ENCODE assay signal across 1 cellular context in the genomic region with DNA sequence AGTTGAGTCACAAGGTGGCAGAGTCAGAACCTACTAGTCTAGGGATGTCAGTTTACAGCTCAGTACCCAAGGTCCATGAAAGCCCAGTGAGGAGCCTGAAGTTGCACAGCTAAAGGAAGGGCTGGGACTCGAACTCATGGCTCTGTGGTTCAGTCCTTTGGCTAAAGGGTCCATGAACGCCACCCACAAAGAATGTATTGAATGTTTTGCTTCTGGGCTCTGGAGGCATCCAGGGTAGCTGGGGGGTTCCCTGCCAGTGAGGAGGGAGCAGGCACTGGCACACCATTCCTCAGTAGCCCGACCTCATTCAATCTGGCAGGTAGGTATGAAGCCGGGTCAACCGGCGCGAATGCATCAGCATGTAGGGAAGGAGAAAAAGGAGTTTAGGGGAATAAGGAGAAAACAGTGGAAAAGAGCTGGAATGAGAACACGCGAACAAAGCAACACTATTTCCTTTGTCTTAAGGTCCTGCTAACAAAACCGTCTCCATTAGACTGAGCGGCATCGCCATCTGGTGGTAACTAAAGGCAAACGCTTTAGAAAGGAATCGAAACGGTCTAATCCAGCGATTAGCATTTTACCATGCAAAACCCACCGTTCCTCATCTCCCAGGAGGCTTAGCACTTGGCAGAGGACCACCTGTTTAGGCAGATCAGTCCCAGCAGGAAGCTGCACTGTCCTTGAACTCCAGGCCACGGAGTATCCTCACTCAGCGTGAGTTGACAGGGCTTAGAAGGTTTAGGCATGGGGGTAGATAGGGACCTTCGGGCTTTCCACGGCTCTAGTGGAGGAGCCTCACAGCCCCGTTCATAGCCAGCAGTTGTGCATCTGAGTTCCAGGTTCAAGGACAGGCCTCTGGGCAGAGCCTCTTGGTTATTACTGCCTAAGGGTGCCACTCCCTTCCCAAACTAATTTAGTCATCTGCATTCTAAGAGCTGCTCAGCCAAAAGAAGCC.
TF ChIP-seq lines count a peak whose summit lies in the region.

No MANE protein-coding gene starts in this region.

TF ChIP-seq in K562, 482 proteins besides CTCF, POLR2A, EP300 and RAD21 (continued from another document and continues in another):
- TF ChIP-seq RAD51 (IDR thresholded peaks at IDR 0.05; ENCODE audit: borderline replicate concordance, low read depth) (no peak), ZNF124 (CRISPR knock-in tag; IDR thresholded peaks at IDR 0.05) (no peak), BMI1 (IDR thresholded peaks at IDR 0.05; ENCODE audit: low read length) (no peak), IFI16 (CRISPR knock-in tag; IDR thresholded peaks at IDR 0.05) (no peak), RBM25 (IDR thresholded peaks at IDR 0.05; ENCODE audit: low read depth, low read length, severe bottlenecking) (no peak), FOSL1 (tag; conservative IDR thresholded peaks at IDR 0.05) (no peak), POLR3G (IDR thresholded peaks at IDR 0.05; ENCODE audit: extremely low read depth, insufficient read length, insufficient replicate concordance) (no peak), HMG20B (CRISPR knock-in tag; IDR thresholded peaks at IDR 0.05) (no peak), CBX1 (IDR thresholded peaks at IDR 0.05; ENCODE audit: low read depth) (no peak), SRSF1 (IDR thresholded peaks at IDR 0.05; ENCODE audit: low read depth, low read length) (no peak), NFXL1 (CRISPR knock-in tag; IDR thresholded peaks at IDR 0.05) (no peak), CBX5 (IDR thresholded peaks at IDR 0.05; ENCODE audit: borderline replicate concordance, low read depth) (no peak), ZNF717 (CRISPR knock-in tag; IDR thresholded peaks at IDR 0.05) (no peak), SMARCA4 (IDR thresholded peaks at IDR 0.05) (peak; percentile 76), HDAC8 (tag; IDR thresholded peaks at IDR 0.05) (peak; percentile 50; the same call in 1 of the 2 replicates), SMARCA5 (IDR thresholded peaks at IDR 0.05) (no peak; the same call in 1 of the 2 replicates), ZNF224 (CRISPR knock-in tag; IDR thresholded peaks at IDR 0.05) (0 out of 2 replicates have a peak, but pooled peaks have one; percentile 23), PHF21A (IDR thresholded peaks at IDR 0.05; ENCODE audit: borderline replicate concordance, low read depth) (no peak), SMAD2 (IDR thresholded peaks at IDR 0.05; ENCODE audit: low read depth, low read length) (no peak)
- TF ChIP-seq, protein P1, sequence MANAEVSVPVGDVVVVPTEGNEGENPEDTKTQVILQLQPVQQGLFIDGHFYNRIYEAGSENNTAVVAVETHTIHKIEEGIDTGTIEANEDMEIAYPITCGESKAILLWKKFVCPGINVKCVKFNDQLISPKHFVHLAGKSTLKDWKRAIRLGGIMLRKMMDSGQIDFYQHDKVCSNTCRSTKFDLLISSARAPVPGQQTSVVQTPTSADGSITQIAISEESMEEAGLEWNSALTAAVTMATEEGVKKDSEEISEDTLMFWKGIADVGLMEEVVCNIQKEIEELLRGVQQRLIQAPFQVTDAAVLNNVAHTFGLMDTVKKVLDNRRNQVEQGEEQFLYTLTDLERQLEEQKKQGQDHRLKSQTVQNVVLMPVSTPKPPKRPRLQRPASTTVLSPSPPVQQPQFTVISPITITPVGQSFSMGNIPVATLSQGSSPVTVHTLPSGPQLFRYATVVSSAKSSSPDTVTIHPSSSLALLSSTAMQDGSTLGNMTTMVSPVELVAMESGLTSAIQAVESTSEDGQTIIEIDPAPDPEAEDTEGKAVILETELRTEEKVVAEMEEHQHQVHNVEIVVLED (CRISPR knock-in tag; IDR thresholded peaks at IDR 0.05) = no peak; the same call in 1 of the 2 replicates
- TF ChIP-seq, protein P2, sequence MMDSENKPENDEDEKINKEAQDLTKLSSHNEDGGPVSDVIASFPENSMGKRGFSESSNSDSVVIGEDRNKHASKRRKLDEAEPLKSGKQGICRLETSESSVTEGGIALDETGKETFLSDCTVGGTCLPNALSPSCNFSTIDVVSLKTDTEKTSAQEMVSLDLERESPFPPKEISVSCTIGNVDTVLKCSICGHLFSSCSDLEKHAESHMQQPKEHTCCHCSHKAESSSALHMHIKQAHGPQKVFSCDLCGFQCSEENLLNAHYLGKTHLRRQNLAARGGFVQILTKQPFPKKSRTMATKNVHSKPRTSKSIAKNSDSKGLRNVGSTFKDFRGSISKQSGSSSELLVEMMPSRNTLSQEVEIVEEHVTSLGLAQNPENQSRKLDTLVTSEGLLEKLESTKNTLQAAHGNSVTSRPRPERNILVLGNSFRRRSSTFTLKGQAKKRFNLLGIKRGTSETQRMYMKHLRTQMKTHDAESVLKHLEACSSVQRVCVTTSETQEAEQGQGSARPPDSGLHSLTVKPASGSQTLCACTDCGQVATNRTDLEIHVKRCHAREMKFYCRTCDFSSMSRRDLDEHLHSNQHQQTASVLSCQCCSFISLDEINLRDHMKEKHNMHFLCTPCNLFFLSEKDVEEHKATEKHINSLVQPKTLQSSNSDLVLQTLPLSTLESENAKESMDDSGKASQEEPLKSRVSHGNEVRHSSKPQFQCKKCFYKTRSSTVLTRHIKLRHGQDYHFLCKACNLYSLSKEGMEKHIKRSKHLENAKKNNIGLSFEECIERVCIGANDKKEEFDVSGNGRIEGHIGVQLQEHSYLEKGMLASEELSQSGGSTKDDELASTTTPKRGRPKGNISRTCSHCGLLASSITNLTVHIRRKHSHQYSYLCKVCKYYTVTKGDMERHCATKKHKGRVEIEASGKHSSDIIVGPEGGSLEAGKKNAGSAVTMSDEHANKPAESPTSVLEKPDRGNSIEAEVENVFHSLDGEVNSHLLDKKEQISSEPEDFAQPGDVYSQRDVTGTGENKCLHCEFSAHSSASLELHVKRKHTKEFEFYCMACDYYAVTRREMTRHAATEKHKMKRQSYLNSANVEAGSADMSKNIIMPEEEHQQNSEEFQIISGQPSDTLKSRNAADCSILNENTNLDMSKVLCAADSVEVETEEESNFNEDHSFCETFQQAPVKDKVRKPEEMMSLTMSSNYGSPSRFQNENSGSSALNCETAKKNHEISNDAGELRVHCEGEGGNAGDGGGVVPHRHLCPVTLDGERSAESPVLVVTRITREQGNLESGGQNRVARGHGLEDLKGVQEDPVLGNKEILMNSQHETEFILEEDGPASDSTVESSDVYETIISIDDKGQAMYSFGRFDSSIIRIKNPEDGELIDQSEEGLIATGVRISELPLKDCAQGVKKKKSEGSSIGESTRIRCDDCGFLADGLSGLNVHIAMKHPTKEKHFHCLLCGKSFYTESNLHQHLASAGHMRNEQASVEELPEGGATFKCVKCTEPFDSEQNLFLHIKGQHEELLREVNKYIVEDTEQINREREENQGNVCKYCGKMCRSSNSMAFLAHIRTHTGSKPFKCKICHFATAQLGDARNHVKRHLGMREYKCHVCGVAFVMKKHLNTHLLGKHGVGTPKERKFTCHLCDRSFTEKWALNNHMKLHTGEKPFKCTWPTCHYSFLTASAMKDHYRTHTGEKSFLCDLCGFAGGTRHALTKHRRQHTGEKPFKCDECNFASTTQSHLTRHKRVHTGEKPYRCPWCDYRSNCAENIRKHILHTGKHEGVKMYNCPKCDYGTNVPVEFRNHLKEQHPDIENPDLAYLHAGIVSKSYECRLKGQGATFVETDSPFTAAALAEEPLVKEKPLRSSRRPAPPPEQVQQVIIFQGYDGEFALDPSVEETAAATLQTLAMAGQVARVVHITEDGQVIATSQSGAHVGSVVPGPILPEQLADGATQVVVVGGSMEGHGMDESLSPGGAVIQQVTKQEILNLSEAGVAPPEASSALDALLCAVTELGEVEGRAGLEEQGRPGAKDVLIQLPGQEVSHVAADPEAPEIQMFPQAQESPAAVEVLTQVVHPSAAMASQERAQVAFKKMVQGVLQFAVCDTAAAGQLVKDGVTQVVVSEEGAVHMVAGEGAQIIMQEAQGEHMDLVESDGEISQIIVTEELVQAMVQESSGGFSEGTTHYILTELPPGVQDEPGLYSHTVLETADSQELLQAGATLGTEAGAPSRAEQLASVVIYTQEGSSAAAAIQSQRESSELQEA (IDR thresholded peaks at IDR 0.05; ENCODE audit: low read depth) = no peak
- TF ChIP-seq, protein P3, sequence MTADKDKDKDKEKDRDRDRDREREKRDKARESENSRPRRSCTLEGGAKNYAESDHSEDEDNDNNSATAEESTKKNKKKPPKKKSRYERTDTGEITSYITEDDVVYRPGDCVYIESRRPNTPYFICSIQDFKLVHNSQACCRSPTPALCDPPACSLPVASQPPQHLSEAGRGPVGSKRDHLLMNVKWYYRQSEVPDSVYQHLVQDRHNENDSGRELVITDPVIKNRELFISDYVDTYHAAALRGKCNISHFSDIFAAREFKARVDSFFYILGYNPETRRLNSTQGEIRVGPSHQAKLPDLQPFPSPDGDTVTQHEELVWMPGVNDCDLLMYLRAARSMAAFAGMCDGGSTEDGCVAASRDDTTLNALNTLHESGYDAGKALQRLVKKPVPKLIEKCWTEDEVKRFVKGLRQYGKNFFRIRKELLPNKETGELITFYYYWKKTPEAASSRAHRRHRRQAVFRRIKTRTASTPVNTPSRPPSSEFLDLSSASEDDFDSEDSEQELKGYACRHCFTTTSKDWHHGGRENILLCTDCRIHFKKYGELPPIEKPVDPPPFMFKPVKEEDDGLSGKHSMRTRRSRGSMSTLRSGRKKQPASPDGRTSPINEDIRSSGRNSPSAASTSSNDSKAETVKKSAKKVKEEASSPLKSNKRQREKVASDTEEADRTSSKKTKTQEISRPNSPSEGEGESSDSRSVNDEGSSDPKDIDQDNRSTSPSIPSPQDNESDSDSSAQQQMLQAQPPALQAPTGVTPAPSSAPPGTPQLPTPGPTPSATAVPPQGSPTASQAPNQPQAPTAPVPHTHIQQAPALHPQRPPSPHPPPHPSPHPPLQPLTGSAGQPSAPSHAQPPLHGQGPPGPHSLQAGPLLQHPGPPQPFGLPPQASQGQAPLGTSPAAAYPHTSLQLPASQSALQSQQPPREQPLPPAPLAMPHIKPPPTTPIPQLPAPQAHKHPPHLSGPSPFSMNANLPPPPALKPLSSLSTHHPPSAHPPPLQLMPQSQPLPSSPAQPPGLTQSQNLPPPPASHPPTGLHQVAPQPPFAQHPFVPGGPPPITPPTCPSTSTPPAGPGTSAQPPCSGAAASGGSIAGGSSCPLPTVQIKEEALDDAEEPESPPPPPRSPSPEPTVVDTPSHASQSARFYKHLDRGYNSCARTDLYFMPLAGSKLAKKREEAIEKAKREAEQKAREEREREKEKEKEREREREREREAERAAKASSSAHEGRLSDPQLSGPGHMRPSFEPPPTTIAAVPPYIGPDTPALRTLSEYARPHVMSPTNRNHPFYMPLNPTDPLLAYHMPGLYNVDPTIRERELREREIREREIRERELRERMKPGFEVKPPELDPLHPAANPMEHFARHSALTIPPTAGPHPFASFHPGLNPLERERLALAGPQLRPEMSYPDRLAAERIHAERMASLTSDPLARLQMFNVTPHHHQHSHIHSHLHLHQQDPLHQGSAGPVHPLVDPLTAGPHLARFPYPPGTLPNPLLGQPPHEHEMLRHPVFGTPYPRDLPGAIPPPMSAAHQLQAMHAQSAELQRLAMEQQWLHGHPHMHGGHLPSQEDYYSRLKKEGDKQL (CRISPR knock-in tag; IDR thresholded peaks at IDR 0.05; ENCODE audit: borderline replicate concordance) = peak; percentile 59; the same call in 1 of the 2 replicates
- TF ChIP-seq, protein P4, sequence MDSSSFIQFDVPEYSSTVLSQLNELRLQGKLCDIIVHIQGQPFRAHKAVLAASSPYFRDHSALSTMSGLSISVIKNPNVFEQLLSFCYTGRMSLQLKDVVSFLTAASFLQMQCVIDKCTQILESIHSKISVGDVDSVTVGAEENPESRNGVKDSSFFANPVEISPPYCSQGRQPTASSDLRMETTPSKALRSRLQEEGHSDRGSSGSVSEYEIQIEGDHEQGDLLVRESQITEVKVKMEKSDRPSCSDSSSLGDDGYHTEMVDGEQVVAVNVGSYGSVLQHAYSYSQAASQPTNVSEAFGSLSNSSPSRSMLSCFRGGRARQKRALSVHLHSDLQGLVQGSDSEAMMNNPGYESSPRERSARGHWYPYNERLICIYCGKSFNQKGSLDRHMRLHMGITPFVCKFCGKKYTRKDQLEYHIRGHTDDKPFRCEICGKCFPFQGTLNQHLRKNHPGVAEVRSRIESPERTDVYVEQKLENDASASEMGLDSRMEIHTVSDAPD (CRISPR knock-in tag; IDR thresholded peaks at IDR 0.05) = no peak
- TF ChIP-seq, protein P5, sequence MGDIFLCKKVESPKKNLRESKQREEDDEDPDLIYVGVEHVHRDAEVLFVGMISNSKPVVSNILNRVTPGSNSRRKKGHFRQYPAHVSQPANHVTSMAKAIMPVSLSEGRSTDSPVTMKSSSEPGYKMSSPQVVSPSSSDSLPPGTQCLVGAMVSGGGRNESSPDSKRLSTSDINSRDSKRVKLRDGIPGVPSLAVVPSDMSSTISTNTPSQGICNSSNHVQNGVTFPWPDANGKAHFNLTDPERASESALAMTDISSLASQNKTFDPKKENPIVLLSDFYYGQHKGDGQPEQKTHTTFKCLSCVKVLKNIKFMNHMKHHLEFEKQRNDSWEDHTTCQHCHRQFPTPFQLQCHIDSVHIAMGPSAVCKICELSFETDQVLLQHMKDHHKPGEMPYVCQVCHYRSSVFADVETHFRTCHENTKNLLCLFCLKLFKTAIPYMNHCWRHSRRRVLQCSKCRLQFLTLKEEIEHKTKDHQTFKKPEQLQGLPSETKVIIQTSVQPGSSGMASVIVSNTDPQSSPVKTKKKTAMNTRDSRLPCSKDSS (IDR thresholded peaks at IDR 0.05; ENCODE audit: low read depth, partially characterized antibody) = no peak
- TF ChIP-seq, protein P6, sequence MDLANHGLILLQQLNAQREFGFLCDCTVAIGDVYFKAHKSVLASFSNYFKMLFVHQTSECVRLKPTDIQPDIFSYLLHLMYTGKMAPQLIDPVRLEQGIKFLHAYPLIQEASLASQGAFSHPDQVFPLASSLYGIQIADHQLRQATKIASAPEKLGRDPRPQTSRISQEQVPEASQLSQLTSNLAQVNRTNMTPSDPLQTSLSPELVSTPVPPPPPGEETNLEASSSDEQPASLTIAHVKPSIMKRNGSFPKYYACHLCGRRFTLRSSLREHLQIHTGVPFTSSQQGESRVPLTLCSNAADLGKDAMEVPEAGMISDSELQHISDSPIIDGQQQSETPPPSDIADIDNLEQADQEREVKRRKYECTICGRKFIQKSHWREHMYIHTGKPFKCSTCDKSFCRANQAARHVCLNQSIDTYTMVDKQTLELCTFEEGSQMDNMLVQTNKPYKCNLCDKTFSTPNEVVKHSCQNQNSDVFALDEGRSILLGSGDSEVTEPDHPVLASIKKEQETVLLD (IDR thresholded peaks at IDR 0.05) = no peak
- TF ChIP-seq, protein P7, sequence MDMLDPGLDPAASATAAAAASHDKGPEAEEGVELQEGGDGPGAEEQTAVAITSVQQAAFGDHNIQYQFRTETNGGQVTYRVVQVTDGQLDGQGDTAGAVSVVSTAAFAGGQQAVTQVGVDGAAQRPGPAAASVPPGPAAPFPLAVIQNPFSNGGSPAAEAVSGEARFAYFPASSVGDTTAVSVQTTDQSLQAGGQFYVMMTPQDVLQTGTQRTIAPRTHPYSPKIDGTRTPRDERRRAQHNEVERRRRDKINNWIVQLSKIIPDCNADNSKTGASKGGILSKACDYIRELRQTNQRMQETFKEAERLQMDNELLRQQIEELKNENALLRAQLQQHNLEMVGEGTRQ (CRISPR knock-in tag; IDR thresholded peaks at IDR 0.05) = no peak
- TF ChIP-seq, protein P8, sequence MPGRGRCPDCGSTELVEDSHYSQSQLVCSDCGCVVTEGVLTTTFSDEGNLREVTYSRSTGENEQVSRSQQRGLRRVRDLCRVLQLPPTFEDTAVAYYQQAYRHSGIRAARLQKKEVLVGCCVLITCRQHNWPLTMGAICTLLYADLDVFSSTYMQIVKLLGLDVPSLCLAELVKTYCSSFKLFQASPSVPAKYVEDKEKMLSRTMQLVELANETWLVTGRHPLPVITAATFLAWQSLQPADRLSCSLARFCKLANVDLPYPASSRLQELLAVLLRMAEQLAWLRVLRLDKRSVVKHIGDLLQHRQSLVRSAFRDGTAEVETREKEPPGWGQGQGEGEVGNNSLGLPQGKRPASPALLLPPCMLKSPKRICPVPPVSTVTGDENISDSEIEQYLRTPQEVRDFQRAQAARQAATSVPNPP (IDR thresholded peaks at IDR 0.05; ENCODE audit: borderline replicate concordance, insufficient read depth, insufficient read length) = no peak
